25 cellular contexts compared by ENCODE assay signal in genomic region chr12:65668981-65669695, GRCh38.
DNase-seq lines count a peak whose midpoint lies in the region; ATAC-seq and TF ChIP-seq lines count a peak whose summit lies in the region.
"Had no signal": no experiment of that assay in that cellular context is flagged by ENCODE, and none has a peak within 500 bp of the region (broad histone marks: within the 10 kb centered on the region; RNA-seq: fewer than 3 reads in every experiment).

No MANE protein-coding gene starts in this region.

- no peaks in the 10 kb centered on the region for H3K27me3 ChIP-seq in mammary epithelial cell (ENCODE audit: insufficient read depth, low read length)
- H3K27me3 ChIP-seq in mesenchymal stem cell (ENCODE audit: control insufficient read depth in 1 of 2, insufficient read depth in 1 of 2, low read length in 2 of 2): no peaks in the 10 kb centered on the region
- peaks cover 0 to 7% of the 10 kb centered on the region in 2 donors for H3K27me3 ChIP-seq in left lung
- H3K27me3 ChIP-seq: neutrophil, Peyer's patch, SJSA1 had no signal

- H3K79me2 ChIP-seq in mammary epithelial cell (ENCODE audit: insufficient read depth, low read length): no peaks in the 10 kb centered on the region

- no peak overlapping the region for H2AK5ac ChIP-seq in mesenchymal stem cell (ENCODE audit: low read length, severe bottlenecking)

- in situ Hi-C loops in mammary epithelial cell (cut with MboI; ENCODE audit: low sequenced_read_pairs in 2 of 2): no loop called here

- H2BK15ac ChIP-seq in mesenchymal stem cell (ENCODE audit: low read depth, poor library complexity, severe bottlenecking): no peak overlapping the region

- H3K23ac ChIP-seq in mesenchymal stem cell (ENCODE audit: low read length in 2 of 2): no peak overlapping the region

- H3K36me3 ChIP-seq in mammary epithelial cell (ENCODE audit: insufficient read depth, low read length) (no peaks in the 10 kb centered on the region), mesenchymal stem cell (ENCODE audit: control insufficient read depth in 1 of 2, insufficient read depth in 2 of 2, low read depth in 1 of 2, low read length in 2 of 2) (no peaks in the 10 kb centered on the region), left lung (no peaks in the 10 kb centered on the region)
- H3K36me3 ChIP-seq: neutrophil, Peyer's patch, SJSA1 had no signal

- H4K20me1 ChIP-seq in mammary epithelial cell (ENCODE audit: insufficient read depth, low read length): no peaks in the 10 kb centered on the region

- H3K14ac ChIP-seq in mesenchymal stem cell (ENCODE audit: low read length in 2 of 2): no peak overlapping the region

- no peak overlapping the region for H3K4me3 ChIP-seq in mammary epithelial cell (replicated peaks in 1 of 3; ENCODE audit: insufficient read depth in 1 of 3, low read depth in 2 of 3, low read length in 3 of 3)
- no peak overlapping the region for H3K4me3 ChIP-seq in mesenchymal stem cell (ENCODE audit: insufficient read depth in 1 of 2, low read depth in 1 of 2, low read length in 2 of 2)
- H3K4me3 ChIP-seq in left lung: no peak overlapping the region
- H3K4me3 ChIP-seq: coronary artery, Peyer's patch, psoas muscle, SJSA1, skin epidermis had no signal

- TF ChIP-seq CTCF in mammary epithelial cell (conservative IDR thresholded peaks at IDR 0.05 in 1 of 2, IDR thresholded peaks at IDR 0.05 in 1 of 2; ENCODE audit: extremely low read depth in 1 of 2, insufficient read depth in 1 of 2, low read depth in 1 of 2, low read length in 2 of 2) (no peak), left lung (IDR thresholded peaks at IDR 0.05) (no peak)

- peak overlapping the region in 1 of 2 experiments; percentile 60 for H2BK12ac ChIP-seq in mesenchymal stem cell (ENCODE audit: low read length in 2 of 2)

- DNase-seq in ELR (ENCODE audit: low read depth) (peak; percentile 77), OCI-M1 (lab: John Stamatoyannopoulos, UW) (peak; percentile 45), mammary epithelial cell (no peak), mesenchymal stem cell (peak; percentile 49), left lung (no peak), NCI-H146 treated with DMSO at 0.1 percent for 48 hours (lab: John Stamatoyannopoulos, UW; ENCODE audit: unreplicated experiment) (no peak)
- no peak for DNase-seq in stimulated activated CD4-positive, alpha-beta T cell treated with anti-CD3 and anti-CD28 coated beads, Interleukin-1b, Interleukin-23, amount 100 ng/mL, for 48 hours
- DNase-seq: activated CD4-positive, alpha-beta T cell treated with anti-CD3 and anti-CD28 coated beads for 36 hours; activated effector memory CD4-positive, alpha-beta T cell treated with anti-CD3 and anti-CD28 coated beads, Interleukin-2, amount 50 U/mL, for 16 hours; GOT3; head of caudate nucleus; left cardiac atrium; MV-4-11; NCI-H1694; NCI-H2171; NCI-H526; Peyer's patch; psoas muscle; stimulated activated CD4-positive, alpha-beta T cell treated with anti-CD3 and anti-CD28 coated beads, Interleukin-2, amount 100 ng/mL, for 24 hours; T-helper 17 cell had no signal

- no peak for ATAC-seq in left lung
- ATAC-seq: activated CD4-positive, alpha-beta T cell treated with anti-CD3 and anti-CD28 coated beads for 36 hours; left cardiac atrium; psoas muscle; T-helper 17 cell had no signal

- no peaks in the 10 kb centered on the region for H3K9me3 ChIP-seq in mammary epithelial cell (replicated peaks; ENCODE audit: insufficient read depth, low read length)
- peaks cover 4% of the 10 kb centered on the region for H3K9me3 ChIP-seq in mesenchymal stem cell (ENCODE audit: control insufficient read depth, low read length)
- no peaks in the 10 kb centered on the region for H3K9me3 ChIP-seq in left lung
- H3K9me3 ChIP-seq: neutrophil, Peyer's patch, psoas muscle, SJSA1 had no signal

- 86% methylated on average over 5 of the region's 5 CpGs for WGBS in mammary epithelial cell (ENCODE audit: low coverage, missing lambda C conversion rate)
- 76% methylated on average over 5 of the region's 5 CpGs for WGBS in mesenchymal stem cell

- no peak overlapping the region for H4K91ac ChIP-seq in mesenchymal stem cell (ENCODE audit: low read length)

- H3K4ac ChIP-seq in mesenchymal stem cell (ENCODE audit: low read depth in 1 of 2, low read length in 2 of 2): peak overlapping the region in 1 of 2 experiments; percentile 67

- H3K27ac ChIP-seq in mammary epithelial cell (ENCODE audit: insufficient read depth, low read depth, low read length): peak overlapping the region; percentile 95
- H3K27ac ChIP-seq in mesenchymal stem cell (ENCODE audit: low read length, poor library complexity, severe bottlenecking): no peak overlapping the region
- H3K27ac ChIP-seq in left lung: no peak overlapping the region
- H3K27ac ChIP-seq: C4-2B, coronary artery, neutrophil, Peyer's patch, psoas muscle, SJSA1, skin epidermis had no signal

- H2BK5ac ChIP-seq in mesenchymal stem cell (ENCODE audit: low read depth, low read length, poor library complexity, severe bottlenecking): no peak overlapping the region

- TSS peak; percentile 42 for BruUV-seq in mammary epithelial cell (replicated peaks; lab: Mats Ljungman, UMichigan)

- H3K79me1 ChIP-seq in mesenchymal stem cell (replicated peaks; ENCODE audit: low read length, poor library complexity, severe bottlenecking): no peaks in the 10 kb centered on the region

- H3K9ac ChIP-seq in mammary epithelial cell (ENCODE audit: insufficient read depth, low read length) (peak overlapping the region; percentile 17), mesenchymal stem cell (ENCODE audit: low read length) (no peak overlapping the region)

- H2AFZ ChIP-seq in mammary epithelial cell (ENCODE audit: low read depth, low read length) (no peak overlapping the region), mesenchymal stem cell (ENCODE audit: low read depth, low read length) (no peak overlapping the region)

- peak overlapping the region in 1 of 2 experiments; percentile 23 for H3K18ac ChIP-seq in mesenchymal stem cell (ENCODE audit: low read depth in 1 of 2, low read length in 2 of 2)

- H3K4me2 ChIP-seq in mammary epithelial cell (ENCODE audit: insufficient read depth, low read depth, low read length): no peak overlapping the region
- no peak overlapping the region for H3K4me2 ChIP-seq in mesenchymal stem cell (ENCODE audit: low read length, poor library complexity, severe bottlenecking)

- intact Hi-C loops in mammary epithelial cell (cut with micrococcal nuclease): no loop called here
- intact Hi-C loops in left lung (cut with DNase I): no loop called here

- dilution Hi-C loops in mammary epithelial cell (cut with HindIII; ENCODE audit: low sequenced_read_pairs): no loop called here

- H2BK120ac ChIP-seq in mesenchymal stem cell (ENCODE audit: low read depth, low read length): no peak overlapping the region

- H3K4me1 ChIP-seq in mammary epithelial cell (ENCODE audit: insufficient read depth, low read length): peaks cover 60% of the 10 kb centered on the region
- peaks cover 2% of the 10 kb centered on the region for H3K4me1 ChIP-seq in mesenchymal stem cell (ENCODE audit: control insufficient read depth, insufficient read depth, low read depth, low read length)
- no peaks in the 10 kb centered on the region for H3K4me1 ChIP-seq in left lung
- H3K4me1 ChIP-seq: Peyer's patch, psoas muscle had no signal

- CTCF ChIA-PET in mammary epithelial cell (lab: Charles Lee; ENCODE audit: low non-redundant PET): no interaction called here

- no peak overlapping the region for H4K8ac ChIP-seq in mesenchymal stem cell (ENCODE audit: low read length)

Comparison
In these comparisons a context has a peak if more than half of its experiments do, and no peak if none do; other contexts are left out.
1. DNase-seq: peak in ELR (single experiment), OCI-M1 (single experiment) and mesenchymal stem cell (single experiment); none in mammary epithelial cell (single experiment), stimulated activated CD4-positive, alpha-beta T cell treated with anti-CD3 and anti-CD28 coated beads, Interleukin-1b, Interleukin-23, amount 100 ng/mL, for 48 hours (single experiment), left lung (0 of 2) and NCI-H146 treated with DMSO at 0.1 percent for 48 hours (single experiment).